In genomic region chr16:76598498-76598897, GRCh38 we compare ENCODE assay signal across 32 cellular contexts.
"Had no signal": no experiment of that assay in that cellular context is flagged by ENCODE, and none has a peak within 500 bp of the region (broad histone marks: within the 10 kb centered on the region; RNA-seq: fewer than 3 reads in every experiment).

No MANE protein-coding gene starts in this region.

- H3K27me3 ChIP-seq: adrenal gland, ascending aorta, body of pancreas, brain microvascular endothelial cell, breast epithelium, cardiac muscle cell had no signal

- H3K4me1 ChIP-seq: adrenal gland, ascending aorta, body of pancreas, breast epithelium had no signal

- H3K27ac ChIP-seq: adrenal gland, ascending aorta, body of pancreas, brain microvascular endothelial cell, breast epithelium, cardiac muscle cell had no signal

- ATAC-seq: activated naive CD4-positive, alpha-beta T cell treated with anti-CD3 and anti-CD28 coated beads, Interleukin-2, amount 50 U/mL, for 72 hours; activated naive CD8-positive, alpha-beta T cell treated with anti-CD3 and anti-CD28 coated beads, Interleukin-2, amount 50 U/mL, for 24 hours; activated T-cell treated with anti-CD3 and anti-CD28 coated beads, Interleukin-2, amount 50 U/mL, for 4 hours; activated T-cell treated with anti-CD3 and anti-CD28 coated beads, Interleukin-2, amount 50 U/mL, for 72 hours; activated T-helper 17 cell treated with anti-CD3 and anti-CD28 coated beads, Interleukin-2, amount 50 U/mL, for 72 hours; body of pancreas had no signal

- H3K36me3 ChIP-seq: adrenal gland, ascending aorta, brain microvascular endothelial cell, breast epithelium, cardiac muscle cell had no signal

- DNase-seq: activated effector memory CD4-positive, alpha-beta T cell treated with anti-CD3 and anti-CD28 coated beads, Interleukin-2, amount 50 U/mL, for 16 hours; activated effector memory CD4-positive, alpha-beta T cell treated with Interleukin-2 at 50 U/mL for 16 hours; activated gamma-delta T cell; activated gamma-delta T cell treated with Interleukin-2 at 50 U/mL for 16 hours; activated naive CD4-positive, alpha-beta T cell; activated naive CD4-positive, alpha-beta T cell treated with anti-CD3 and anti-CD28 coated beads for 36 hours; activated naive CD4-positive, alpha-beta T cell treated with anti-CD3 and anti-CD28 coated beads, Interleukin-2, amount 10 ng/mL, durations not matched to agents 7 days and 5 days; activated naive CD4-positive, alpha-beta T cell treated with anti-CD3 and anti-CD28 coated beads, Interleukin-2, amount 50 U/mL, for 16 hours; activated naive CD4-positive, alpha-beta T cell treated with Interleukin-2 at 50 U/mL for 16 hours; activated naive CD8-positive, alpha-beta T cell treated with anti-CD3 and anti-CD28 coated beads for 36 hours; activated naive CD8-positive, alpha-beta T cell treated with anti-CD3 and anti-CD28 coated beads, Interleukin-2, amount 10 ng/mL, durations not matched to agents 7 days and 5 days; activated naive CD8-positive, alpha-beta T cell treated with anti-CD3 and anti-CD28 coated beads, Interleukin-2, amount 50 U/mL, for 24 hours; activated T-cell treated with anti-CD3 and anti-CD28 coated beads for 4 hours; activated T-cell treated with anti-CD3 and anti-CD28 coated beads, Interleukin-2, amount 50 U/mL, for 1 hour; activated T-cell treated with anti-CD3 and anti-CD28 coated beads, Interleukin-2, amount 50 U/mL, for 24 hours; activated T-cell treated with anti-CD3 and anti-CD28 coated beads, Interleukin-2, amount 50 U/mL, for 4 hours; activated T-cell treated with anti-CD3 and anti-CD28 coated beads, Interleukin-2, amount 50 U/mL, for 48 hours; activated T-cell treated with anti-CD3 and anti-CD28 coated beads, Interleukin-2, amount 50 U/mL, for 72 hours; adrenal gland; amniotic stem cell; amygdala; anterior cingulate cortex; body of pancreas; brain microvascular endothelial cell; caudate nucleus; central memory CD4-positive, alpha-beta T cell; cerebellar nuclear complex had no signal

- H3K4me3 ChIP-seq: adrenal gland, ascending aorta, body of pancreas, breast epithelium, cardiac muscle cell had no signal

- H3K9me3 ChIP-seq: adrenal gland, ascending aorta, body of pancreas, breast epithelium had no signal
